ENCODE assay signal across 9 cellular contexts in the genomic region with DNA sequence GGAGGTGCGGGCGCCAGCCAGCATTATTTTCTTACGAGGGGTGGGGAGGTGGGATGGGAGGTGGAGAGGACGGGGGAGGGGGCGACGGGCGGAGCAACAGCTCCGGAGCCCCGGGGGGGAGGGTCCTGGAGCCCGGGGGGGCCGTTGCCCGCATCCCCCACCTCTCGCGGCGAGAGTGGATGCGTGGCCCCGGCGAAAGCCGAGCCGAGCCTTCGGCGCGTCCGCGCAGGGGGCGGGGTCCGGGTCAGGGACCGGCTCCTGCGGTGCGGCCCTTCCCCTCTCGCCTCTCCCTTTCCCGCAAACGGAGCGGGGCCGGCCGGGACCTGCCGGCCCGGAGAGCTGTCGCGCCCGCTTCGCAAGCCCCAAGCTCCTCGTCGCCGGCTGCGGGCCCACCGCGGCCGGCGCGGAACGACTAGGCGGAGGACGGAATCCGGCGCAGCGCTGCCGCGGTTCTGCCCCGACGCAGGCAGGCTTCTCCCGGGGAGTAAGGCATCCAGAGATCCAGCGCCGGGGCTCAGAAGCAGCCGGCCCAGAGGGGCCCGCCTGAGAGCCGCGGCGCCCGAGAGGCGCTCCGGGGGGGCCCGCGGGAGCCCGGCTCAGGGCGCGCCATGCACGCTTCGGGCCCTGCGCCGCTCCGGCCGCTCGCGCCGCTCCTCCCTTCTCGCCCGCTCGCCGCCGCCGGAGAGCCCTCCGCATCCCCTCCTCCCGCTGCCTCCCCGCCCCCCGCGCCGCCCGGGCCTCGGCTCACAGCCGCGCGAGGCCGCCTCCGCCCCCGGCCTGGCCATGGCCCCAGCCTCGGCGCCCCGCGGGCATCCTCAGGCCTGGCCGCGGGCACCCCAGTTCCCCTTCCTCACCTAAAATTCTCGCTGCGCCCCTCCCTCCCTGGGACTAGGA. TPM values are rescaled to one million over a fixed set of nuclear protein-coding genes. Genes with fewer than 3 reads are reported as not detected.
DNase-seq lines count a peak whose midpoint lies in the region; ATAC-seq and TF ChIP-seq lines count a peak whose summit lies in the region.
"Had no signal": no experiment of that assay in that cellular context is flagged by ENCODE, and none has a peak within 500 bp of the region (broad histone marks: within the 10 kb centered on the region; RNA-seq: fewer than 3 reads in every experiment).

No MANE protein-coding gene starts in this region.

- TF ChIP-seq CTCF in fibroblast of pulmonary artery (IDR thresholded peaks at IDR 0.05; ENCODE audit: low read length, missing control alignments) (no peak), natural killer cell (IDR thresholded peaks at IDR 0.05) (no peak)

- H3K27ac Mint-ChIP-seq in natural killer cell: no peak overlapping the region

- peaks cover 0 to 6% of the 10 kb centered on the region in 2 donors for H3K4me1 Mint-ChIP-seq in natural killer cell

- no peak overlapping the region for H3K27ac ChIP-seq in SJCRH30

- DNase-seq in NCI-H2171 treated with DMSO at 0.1 percent for 48 hours (lab: John Stamatoyannopoulos, UW) (peak; percentile 12), NCI-H2171 (lab: John Stamatoyannopoulos, UW) (no peak), SJCRH30 (peak; percentile 45 to 54), fibroblast of pulmonary artery (ENCODE audit: low read depth) (peak; percentile 11), natural killer cell (no peak), OCI-M1 (lab: John Stamatoyannopoulos, UW) (no peak)
- DNase-seq: DND-41 had no signal

- no peaks in the 10 kb centered on the region for H3K36me3 ChIP-seq in SJCRH30

- no peaks in the 10 kb centered on the region for H3K4me1 ChIP-seq in SJCRH30

- H3K36me3 Mint-ChIP-seq in natural killer cell: no peaks in the 10 kb centered on the region

- H3K9me3 ChIP-seq in SJCRH30 (replicated peaks): no peaks in the 10 kb centered on the region

- ATAC-seq in natural killer cell: peak in 2 of 3 donors; percentile 46 to 57
- ATAC-seq in HG03565 (IDR thresholded peaks at IDR 0.05; ENCODE audit: unreplicated experiment): no peak
- ATAC-seq in GM18909 (IDR thresholded peaks at IDR 0.05; ENCODE audit: poor library complexity, unreplicated experiment): no peak

- H3K27me3 Mint-ChIP-seq in natural killer cell (ENCODE audit: low read depth in 2 of 2): peaks cover 42 to 52% of the 10 kb centered on the region in 2 donors

- H3K4me3 ChIP-seq in SJCRH30 (peak overlapping the region; percentile 68), fibroblast of pulmonary artery (replicated peaks; ENCODE audit: low read depth, low read length) (peak overlapping the region; percentile 50)

- peak overlapping the region; percentile 76 for H3K4me3 Mint-ChIP-seq in natural killer cell

- H3K27me3 ChIP-seq in SJCRH30: peaks cover 4% of the 10 kb centered on the region; the same call in 1 of the 2 replicates

- H3K9me3 Mint-ChIP-seq in natural killer cell: no peaks in the 10 kb centered on the region

- intact Hi-C loops in natural killer cell (cut with micrococcal nuclease): loop anchor here (10.0 kb wide), 1 partner anchor 105 kb away; no protein-coding TSS in a partner anchor

RNA-seq across cellular contexts. Expression of a gene that starts 0.4 kb away (rescaled TPM):
- total RNA-seq in SJCRH30 (2014; rRNA removed; shearing (Covaris generic)): 0.63 and 0.75 TPM in 2 replicates
- total RNA-seq in natural killer cell: not detected

Comparison
In these comparisons a context has a peak if more than half of its experiments do, and no peak if none do; other contexts are left out.
1. DNase-seq: peak in NCI-H2171 treated with DMSO at 0.1 percent for 48 hours (single experiment), SJCRH30 (2 of 2) and fibroblast of pulmonary artery (single experiment); none in NCI-H2171 (single experiment), natural killer cell (single experiment) and OCI-M1 (single experiment).
2. ATAC-seq: peak in natural killer cell (2 of 3); none in HG03565 (single experiment) and GM18909 (single experiment).